8 cellular contexts compared by ENCODE assay signal in genomic region chr19:3573162-3573857, GRCh38. TPM values are rescaled to one million over a fixed set of nuclear protein-coding genes. Genes with fewer than 3 reads are reported as not detected.
DNase-seq lines count a peak whose midpoint lies in the region; ATAC-seq and TF ChIP-seq lines count a peak whose summit lies in the region.

No MANE protein-coding gene starts in this region.

- TF ChIP-seq CTCF in SK-N-SH (IDR thresholded peaks at IDR 0.05) (no peak), fibroblast of lung (conservative IDR thresholded peaks at IDR 0.05 in 1 of 2, IDR thresholded peaks at IDR 0.05 in 1 of 2; ENCODE audit: low read depth in 1 of 2, low read length in 2 of 2) (no peak), parathyroid adenoma (IDR thresholded peaks at IDR 0.05) (no peak)

- DNase-seq in ELR (ENCODE audit: low read depth) (peak; percentile 42), HEK293T (ENCODE audit: extremely low spot score) (no peak), SK-N-SH (no peak), fibroblast of lung (ENCODE audit: low read depth in 2 of 2) (no peak), NCI-H1105 treated with DMSO at 0.1 percent for 48 hours (lab: John Stamatoyannopoulos, UW) (no peak), COLO829 (ENCODE audit: low spot score) (no peak)

- H3K4me3 ChIP-seq in SK-N-SH (ENCODE audit: low read depth in 2 of 2, low read length in 1 of 2): peak overlapping the region; percentile 91 to 92
- H3K4me3 ChIP-seq in fibroblast of lung (replicated peaks in 1 of 4; ENCODE audit: control extremely low read depth in 1 of 4, insufficient read depth in 1 of 4, low read depth in 3 of 4, low read length in 4 of 4): peak overlapping the region; percentile 70 to 92 (median 83)
- H3K4me3 ChIP-seq in parathyroid adenoma (ENCODE audit: low read depth, low read length): peak overlapping the region; percentile 83

- no peak for ATAC-seq in GM18858 (IDR thresholded peaks at IDR 0.05; ENCODE audit: unreplicated experiment)

- POLR2A ChIA-PET in HEK293T (lab: Yijun Ruan, JAX): interaction anchor here (0.6 to 1.2 kb wide), 6 partner anchors 11 to 29 kb away, joined by 3 to 8 read pairs (median 4); partner anchors contain the start of genes GIPC3 and MFSD12
- POLR2A ChIA-PET in SK-N-SH (lab: Yijun Ruan, JAX): interaction anchor here (0.6 to 1.0 kb wide), 2 partner anchors 16 to 625 kb away, joined by 3 to 4 read pairs; partner anchors contain the start of gene MFSD12

- 0% methylated on average over 16 of the region's 60 CpGs for WGBS in SK-N-SH (ENCODE audit: low lambda C conversion rate)

- H3K4me2 ChIP-seq in SK-N-SH (peak overlapping the region; percentile 100), fibroblast of lung (ENCODE audit: extremely low read depth, insufficient read depth, low read length) (peak overlapping the region; percentile 80), parathyroid adenoma (ENCODE audit: low read length) (peak overlapping the region; percentile 91)

- CTCF ChIA-PET in HEK293T (lab: Yijun Ruan, JAX) (interaction anchor here (0.8 kb wide), 1 partner anchor 13 kb away, joined by 5 read pairs; no protein-coding TSS in a partner anchor), SK-N-SH (lab: Yijun Ruan, JAX) (interaction anchor here (2.0 to 5.8 kb wide), 2 partner anchors 12 to 28 kb away, joined by 7 to 38 read pairs; partner anchors contain the start of gene GIPC3)

- H3K79me2 ChIP-seq in SK-N-SH (ENCODE audit: insufficient read depth): peaks cover 9% of the 10 kb centered on the region
- no peaks in the 10 kb centered on the region for H3K79me2 ChIP-seq in fibroblast of lung (ENCODE audit: control insufficient read depth, insufficient read depth, low read length)
- H3K79me2 ChIP-seq in parathyroid adenoma: no peaks in the 10 kb centered on the region

- H3K9ac ChIP-seq in SK-N-SH (peak overlapping the region; percentile 92), fibroblast of lung (ENCODE audit: insufficient read depth, low read length) (peak overlapping the region; percentile 76), parathyroid adenoma (peak overlapping the region; percentile 16)

- TF ChIP-seq EP300 in SK-N-SH (IDR thresholded peaks at IDR 0.05; ENCODE audit: borderline replicate concordance in 1 of 2, low read depth in 1 of 2, low read length in 1 of 2): no peak

- H3K9me2 ChIP-seq in SK-N-SH: no peaks in the 10 kb centered on the region

- H3K36me3 ChIP-seq in SK-N-SH (replicated peaks in 1 of 2; ENCODE audit: control insufficient read depth in 1 of 2, insufficient read depth in 2 of 2, low read length in 1 of 2): peaks cover 6 to 10% of the 10 kb centered on the region in 2 experiments
- peaks cover 10% of the 10 kb centered on the region for H3K36me3 ChIP-seq in fibroblast of lung (ENCODE audit: control insufficient read depth, insufficient read depth, low read length)
- H3K36me3 ChIP-seq in parathyroid adenoma (ENCODE audit: control insufficient read depth, insufficient read depth, low read length): no peaks in the 10 kb centered on the region

- H3K27me3 ChIP-seq in SK-N-SH (ENCODE audit: insufficient read depth) (no peaks in the 10 kb centered on the region), fibroblast of lung (ENCODE audit: control insufficient read depth, insufficient read depth, low read length) (no peaks in the 10 kb centered on the region), parathyroid adenoma (ENCODE audit: control insufficient read depth, insufficient read depth, low read length) (no peaks in the 10 kb centered on the region)

- peaks cover 4% of the 10 kb centered on the region; the same call in 1 of the 2 replicates for H4K20me1 ChIP-seq in SK-N-SH (ENCODE audit: insufficient read depth)
- H4K20me1 ChIP-seq in fibroblast of lung (ENCODE audit: control insufficient read depth, extremely low read depth, insufficient read depth, low read length): no peaks in the 10 kb centered on the region

- no peak for TF ChIP-seq RAD21 in SK-N-SH (IDR thresholded peaks at IDR 0.05; ENCODE audit: low read length)

- H2AFZ ChIP-seq in SK-N-SH (ENCODE audit: low read depth) (no peak overlapping the region), fibroblast of lung (ENCODE audit: low read length) (no peak overlapping the region), parathyroid adenoma (peak overlapping the region; percentile 81)

- no peaks in the 10 kb centered on the region for H3K9me3 ChIP-seq in SK-N-SH
- H3K9me3 ChIP-seq in fibroblast of lung (ENCODE audit: control insufficient read depth, insufficient read depth, low read depth, low read length): no peaks in the 10 kb centered on the region
- no peaks in the 10 kb centered on the region for H3K9me3 ChIP-seq in parathyroid adenoma (ENCODE audit: control insufficient read depth, low read length)

- H3K27ac ChIP-seq in SK-N-SH (ENCODE audit: low read depth in 2 of 2, low read length in 1 of 2) (peak overlapping the region; percentile 48 to 67; a peak in 3 of 4 replicates), fibroblast of lung (ENCODE audit: insufficient read depth, low read length) (peak overlapping the region; percentile 77), parathyroid adenoma (no peak overlapping the region)

- H3K4me1 ChIP-seq in SK-N-SH (ENCODE audit: control insufficient read depth in 1 of 2, insufficient read depth in 2 of 2, low read depth in 1 of 2, low read length in 1 of 2): peaks cover 0 to 5% of the 10 kb centered on the region in 2 experiments; a peak in 1 of 4 replicates
- peaks cover 4% of the 10 kb centered on the region for H3K4me1 ChIP-seq in fibroblast of lung (ENCODE audit: control insufficient read depth, extremely low read depth, insufficient read depth, low read length)
- peaks cover 5% of the 10 kb centered on the region for H3K4me1 ChIP-seq in parathyroid adenoma

- peaks cover 13% of the 10 kb centered on the region for H3F3A ChIP-seq in SK-N-SH (replicated peaks; ENCODE audit: insufficient read depth)

TF ChIP-seq in HEK293T, 16 proteins besides CTCF, POLR2A, EP300 and RAD21 (continues in another document):
- no peak for TF ChIP-seq ARNT (IDR thresholded peaks at IDR 0.05)
- TF ChIP-seq FOXK2 (IDR thresholded peaks at IDR 0.05): no peak
- no peak for TF ChIP-seq CTBP1 (IDR thresholded peaks at IDR 0.05; ENCODE audit: borderline replicate concordance)
- TF ChIP-seq FOXM1 (IDR thresholded peaks at IDR 0.05; ENCODE audit: borderline replicate concordance): no peak; the same call in 1 of the 2 replicates
- TF ChIP-seq L3MBTL2 (conservative IDR thresholded peaks at IDR 0.05): peak; percentile 58
- TF ChIP-seq SUZ12 (IDR thresholded peaks at IDR 0.05): no peak
- no peak for TF ChIP-seq NFRKB (IDR thresholded peaks at IDR 0.05)

TF ChIP-seq in SK-N-SH, 30 proteins besides CTCF, POLR2A, EP300 and RAD21:
- TF ChIP-seq YY1 (IDR thresholded peaks at IDR 0.05; ENCODE audit: low read depth): peak; percentile 59; the same call in 1 of the 2 replicates
- TF ChIP-seq ELF1 (IDR thresholded peaks at IDR 0.05): no peak

RNA-seq across cellular contexts. Expression of gene HMG20B, which starts 0.6 kb away (rescaled TPM):
- polyA plus RNA-seq in SK-N-SH (2012; rRNA removed) (88.2 and 92.0 TPM in 2 replicates), fibroblast of lung (27.3 and 30.1 TPM in 2 replicates)
- polyA plus RNA-seq in SK-N-SH (2012; cell fraction: cytosol; rRNA removed): 70.6 and 79.6 TPM in 2 replicates
- polyA plus RNA-seq in SK-N-SH (2012; cell fraction: nucleus; rRNA removed): 217 and 375 TPM in 2 replicates
- total RNA-seq in fibroblast of lung: 55.5 and 63.6 TPM in 2 replicates
- 47.2 and 60.2 TPM in 2 replicates for polyA plus RNA-seq in fibroblast of lung (2012)
- polyA minus RNA-seq in fibroblast of lung (ENCODE audit: low replicate concordance): 13.2 and 13.8 TPM in 2 replicates

RNA-seq across cellular contexts. Expression of gene GIPC3, which starts 12.0 kb away (rescaled TPM):
- polyA plus RNA-seq in SK-N-SH (2012; rRNA removed) (0.20 and 0.26 TPM in 2 replicates), fibroblast of lung (0.20 and 0.60 TPM in 2 replicates)
- polyA plus RNA-seq in SK-N-SH (2012; cell fraction: cytosol; rRNA removed): 0.10 and 0.14 TPM in 2 replicates
- 0.54 and 0.60 TPM in 2 replicates for polyA plus RNA-seq in SK-N-SH (2012; cell fraction: nucleus; rRNA removed)
- total RNA-seq in fibroblast of lung: under 0.01 TPM in 2 replicates
- polyA plus RNA-seq in fibroblast of lung (2012): 0.17 and 0.83 TPM in 2 replicates
- 0.26 and 4.2 TPM in 2 replicates for polyA minus RNA-seq in fibroblast of lung (ENCODE audit: low replicate concordance)

RNA-seq across cellular contexts. Expression of gene MFSD12, which starts 15.9 kb away (rescaled TPM):
- polyA plus RNA-seq in SK-N-SH (2012; rRNA removed) (45.9 and 53.3 TPM in 2 replicates), fibroblast of lung (19.9 and 20.6 TPM in 2 replicates)
- 23.5 and 33.7 TPM in 2 replicates for polyA plus RNA-seq in SK-N-SH (2012; cell fraction: cytosol; rRNA removed)
- polyA plus RNA-seq in SK-N-SH (2012; cell fraction: nucleus; rRNA removed): 152 and 202 TPM in 2 replicates
- 69.9 and 79.9 TPM in 2 replicates for total RNA-seq in fibroblast of lung
- polyA plus RNA-seq in fibroblast of lung (2012): 40.1 and 44.4 TPM in 2 replicates
- 56.1 and 64.1 TPM in 2 replicates for polyA minus RNA-seq in fibroblast of lung (ENCODE audit: low replicate concordance)

RNA-seq across cellular contexts. Expression of gene TBXA2R, which starts 33.4 kb away (rescaled TPM):
- polyA plus RNA-seq in SK-N-SH (2012; rRNA removed) (0.78 and 0.92 TPM in 2 replicates), fibroblast of lung (1.1 and 1.3 TPM in 2 replicates)
- 0.55 and 1.1 TPM in 2 replicates for polyA plus RNA-seq in SK-N-SH (2012; cell fraction: cytosol; rRNA removed)
- 0.91 and 1.2 TPM in 2 replicates for polyA plus RNA-seq in SK-N-SH (2012; cell fraction: nucleus; rRNA removed)
- 0.77 and 1.8 TPM in 2 replicates for total RNA-seq in fibroblast of lung
- 2.7 and 3.3 TPM in 2 replicates for polyA plus RNA-seq in fibroblast of lung (2012)
- 1.6 and 3.1 TPM in 2 replicates for polyA minus RNA-seq in fibroblast of lung (ENCODE audit: low replicate concordance)

RNA-seq across cellular contexts. Expression of gene TEKTIP1, which starts 34.3 kb away (rescaled TPM):
- 0.12 TPM in 1 of 2 replicates, not detected in the other for polyA plus RNA-seq in SK-N-SH (2012; rRNA removed)
- polyA plus RNA-seq in SK-N-SH (2012; cell fraction: cytosol; rRNA removed): not detected in 2 replicates
- polyA plus RNA-seq in SK-N-SH (2012; cell fraction: nucleus; rRNA removed): 0.14 and 0.34 TPM in 2 replicates
- total RNA-seq in fibroblast of lung: not detected in 2 replicates
- not detected in 2 replicates for polyA plus RNA-seq in fibroblast of lung
- 0.20 and 0.51 TPM in 2 replicates for polyA plus RNA-seq in fibroblast of lung (2012)
- not detected in 2 replicates for polyA minus RNA-seq in fibroblast of lung (ENCODE audit: low replicate concordance)

Comparison
In these comparisons a context has a peak if more than half of its experiments do, and no peak if none do; other contexts are left out.
1. H3K9ac ChIP-seq: peak in every context shown above with its lines; median percentile 92 in SK-N-SH; 76 in fibroblast of lung; 16 in parathyroid adenoma.